Comparison of ENCODE assay signal across 7 cellular contexts in the genomic region with DNA sequence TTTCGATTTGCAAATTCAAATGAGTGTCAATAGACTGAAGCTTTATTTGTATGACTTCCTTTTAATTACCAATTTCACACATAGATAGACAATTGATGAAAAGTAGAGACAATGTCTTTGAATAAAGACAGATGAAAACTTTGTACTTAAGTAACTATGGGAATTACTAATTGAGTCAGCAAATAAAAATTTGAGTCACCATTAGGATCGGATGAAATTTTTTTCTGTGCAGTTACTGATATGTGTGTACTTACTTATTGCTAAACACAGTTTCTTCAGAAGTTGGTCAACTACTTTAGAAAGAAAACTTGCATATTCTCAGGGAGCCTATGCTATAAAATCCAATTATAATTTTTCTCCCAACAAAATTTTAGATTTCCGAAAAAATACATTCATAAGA.
"Had no signal": no experiment of that assay in that cellular context is flagged by ENCODE, and none has a peak within 500 bp of the region (broad histone marks: within the 10 kb centered on the region; RNA-seq: fewer than 3 reads in every experiment).

No MANE protein-coding gene starts in this region.

- H3K4me3 ChIP-seq: GM23338 had no signal

- DNase-seq: H9, HCEC 1CT, IMR-90 had no signal

- H2AFZ ChIP-seq: GM23338 had no signal

- ATAC-seq: GM23338 had no signal

- H3K4me2 ChIP-seq: GM23338 had no signal

- FAIRE-seq: H1, H54, HTR-8/SVneo had no signal
